8 cellular contexts compared by ENCODE assay signal in the genomic region with DNA sequence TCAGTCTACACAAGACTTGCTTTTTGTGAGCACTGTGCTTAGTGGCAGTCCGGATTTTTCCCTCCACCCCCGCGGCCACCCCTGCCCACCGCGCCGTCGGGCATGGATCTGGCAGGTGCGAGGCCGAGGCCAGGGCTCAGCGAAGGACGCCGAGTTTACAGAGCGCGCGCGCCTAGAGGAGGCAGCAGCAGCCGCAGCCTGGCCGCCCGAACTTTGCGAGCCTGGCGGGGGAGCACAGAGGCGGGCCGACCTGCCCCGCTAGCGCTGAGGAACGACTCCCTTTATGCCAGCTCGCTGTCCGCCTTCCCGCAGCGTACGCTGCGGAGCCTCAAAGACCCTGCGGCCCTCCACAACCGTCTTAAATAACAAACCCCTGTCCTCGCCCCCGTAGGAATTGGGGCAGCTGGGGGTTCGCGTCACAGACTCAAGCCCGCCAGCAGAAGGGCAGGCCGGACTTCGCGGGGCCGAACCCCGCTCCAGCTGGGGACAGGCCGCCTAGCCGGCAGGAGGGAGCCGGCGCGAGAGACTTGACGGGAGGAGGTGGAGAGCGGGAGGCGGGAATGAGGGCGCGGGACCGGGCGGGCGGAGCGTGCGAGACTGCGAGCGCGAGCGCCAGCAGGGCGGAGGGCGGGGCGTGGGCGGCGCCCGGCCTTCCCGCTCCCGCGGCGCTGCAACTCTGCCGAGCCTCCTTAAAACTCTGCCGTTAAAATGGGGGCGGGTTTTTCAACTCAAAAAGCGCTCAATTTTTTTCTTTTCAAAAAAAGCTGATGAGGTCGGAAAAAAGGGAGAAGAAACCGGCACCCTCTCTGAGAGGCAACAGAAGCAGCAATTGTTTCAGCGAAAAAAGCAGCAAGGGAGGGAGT. TPM values are rescaled to one million over a fixed set of nuclear protein-coding genes. Genes with fewer than 3 reads are reported as not detected.
DNase-seq lines count a peak whose midpoint lies in the region; ATAC-seq lines count a peak whose summit lies in the region.

No MANE protein-coding gene starts in this region.

- peak overlapping the region; percentile 82 to 96 (median 88) for H3K27ac Mint-ChIP-seq in IgD-negative memory B cell

- H3K9me3 Mint-ChIP-seq in IgD-negative memory B cell: no peaks in the 10 kb centered on the region
- no peaks in the 10 kb centered on the region for H3K9me3 Mint-ChIP-seq in activated T-cell treated with anti-CD3 and anti-CD28 coated beads, Interleukin-2, amount 50 U/mL, for 4 hours

- H3K4me1 Mint-ChIP-seq in IgD-negative memory B cell: peaks cover 5 to 12% (median 10%) of the 10 kb centered on the region in 3 donors
- H3K4me1 Mint-ChIP-seq in activated T-cell treated with anti-CD3 and anti-CD28 coated beads, Interleukin-2, amount 50 U/mL, for 4 hours (ENCODE audit: low read depth): peaks cover 22% of the 10 kb centered on the region

- H3K4me3 Mint-ChIP-seq in IgD-negative memory B cell: peak overlapping the region; percentile 86 to 99 (median 92)
- peak overlapping the region; percentile 99 for H3K4me3 Mint-ChIP-seq in activated T-cell treated with anti-CD3 and anti-CD28 coated beads, Interleukin-2, amount 50 U/mL, for 4 hours

- peaks cover 11% of the 10 kb centered on the region for H3K27me3 Mint-ChIP-seq in IgD-negative memory B cell
- H3K27me3 Mint-ChIP-seq in activated T-cell treated with anti-CD3 and anti-CD28 coated beads, Interleukin-2, amount 50 U/mL, for 4 hours (ENCODE audit: low read depth): no peaks in the 10 kb centered on the region

- H3K36me3 Mint-ChIP-seq in IgD-negative memory B cell: no peaks in the 10 kb centered on the region
- H3K36me3 Mint-ChIP-seq in activated T-cell treated with anti-CD3 and anti-CD28 coated beads, Interleukin-2, amount 50 U/mL, for 4 hours (ENCODE audit: insufficient read depth): no peaks in the 10 kb centered on the region

- DNase-seq in DMS 273 (lab: John Stamatoyannopoulos, UW; ENCODE audit: unreplicated experiment): peak; percentile 98
- peak; percentile 95 for DNase-seq in OCI-M1 (lab: John Stamatoyannopoulos, UW)
- DNase-seq in activated T-cell treated with anti-CD3 and anti-CD28 coated beads, Interleukin-2, amount 50 U/mL, for 4 hours: peak; percentile 73
- DNase-seq in myocyte (ENCODE audit: low read depth): peak; percentile 94
- DNase-seq in stimulated activated CD8-positive, alpha-beta memory T cell treated with anti-CD3 and anti-CD28 coated beads, Interleukin-7, amount 100 ng/mL, for 48 hours (ENCODE audit: extremely low read depth in 1 of 2, low read depth in 1 of 2): peak; percentile 61 to 66

- ATAC-seq in GM21528 (IDR thresholded peaks at IDR 0.05; ENCODE audit: low FRiP score, unreplicated experiment) (peak; percentile 65), esophagus mucosa (peak; percentile 94)
- peak; percentile 82 for ATAC-seq in activated T-cell treated with anti-CD3 and anti-CD28 coated beads, Interleukin-2, amount 50 U/mL, for 4 hours

RNA-seq across cellular contexts. Expression of a gene that starts 1.8 kb away (rescaled TPM):
- 6.0 TPM for polyA plus RNA-seq in IgD-negative memory B cell
- 1 to 10 TPM; 1.4 to 2.6 (median 1.4) TPM for total RNA-seq in activated T-cell treated with anti-CD3 and anti-CD28 coated beads, Interleukin-2, amount 50 U/mL, for 4 hours
- total RNA-seq in esophagus mucosa: 6.9 TPM
- 17.8 and 27.7 TPM in 2 replicates for total RNA-seq in myocyte
- 10.6 TPM for polyA plus RNA-seq in myocyte (2012)

RNA-seq across cellular contexts. Expression of a gene that starts 8.2 kb away (rescaled TPM):
- polyA plus RNA-seq in IgD-negative memory B cell: 26.3 TPM
- total RNA-seq in activated T-cell treated with anti-CD3 and anti-CD28 coated beads, Interleukin-2, amount 50 U/mL, for 4 hours: 10 to 100 TPM; 59.8 to 64.2 (median 60.1) TPM
- total RNA-seq in esophagus mucosa: 47.5 TPM
- total RNA-seq in myocyte: 48.5 and 60.2 TPM in 2 replicates
- polyA plus RNA-seq in myocyte (2012): 37.0 TPM

Comparison
In these comparisons a context has a peak if more than half of its experiments do, and no peak if none do; other contexts are left out.
1. Peak in every context shown above with its lines: DNase-seq and ATAC-seq.